8 cellular contexts compared by ENCODE assay signal in the genomic region with DNA sequence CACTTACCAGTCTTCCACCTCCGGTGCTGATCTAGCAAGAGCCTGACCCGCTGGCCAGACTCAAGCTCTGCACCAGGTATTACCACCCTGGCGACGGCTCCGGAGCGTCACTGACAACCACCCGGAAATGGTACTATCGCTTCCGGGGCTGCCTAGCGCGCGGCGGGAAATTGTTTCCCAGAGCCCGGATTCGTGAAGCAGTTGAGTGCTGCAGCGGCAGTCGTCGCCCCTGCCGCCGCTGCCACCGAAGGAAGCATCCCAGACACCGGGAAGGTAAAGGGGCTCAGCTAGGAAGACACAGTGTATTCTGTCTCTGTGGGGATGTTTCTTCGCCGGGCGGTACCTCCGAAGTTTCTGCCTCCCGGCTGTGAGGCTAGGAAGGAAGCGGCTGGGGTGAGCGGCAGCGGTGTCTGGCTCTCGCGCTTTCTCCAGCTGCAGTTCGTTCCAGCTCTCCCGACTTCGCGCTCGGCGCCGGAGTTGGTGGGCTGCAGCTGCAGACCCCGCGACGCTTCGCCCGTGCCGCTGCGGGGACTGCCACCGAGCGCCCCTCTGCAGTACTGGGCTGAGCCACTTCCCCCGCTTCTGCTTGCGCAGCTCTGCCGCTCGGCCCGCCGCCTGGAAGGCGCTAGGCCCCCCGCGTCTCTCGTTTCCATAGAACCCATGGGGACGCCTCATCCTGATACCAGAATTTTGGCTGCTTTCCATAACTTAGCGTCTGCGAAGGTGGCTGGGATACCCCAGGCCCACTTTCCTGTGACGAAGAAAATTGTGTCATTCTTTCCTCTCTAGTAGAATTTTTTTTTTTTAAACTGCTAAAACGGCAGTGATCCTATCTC. TPM values are rescaled to one million over a fixed set of nuclear protein-coding genes. Genes with fewer than 3 reads are reported as not detected.
DNase-seq lines count a peak whose midpoint lies in the region; ATAC-seq and TF ChIP-seq lines count a peak whose summit lies in the region.

A gene with protein sequence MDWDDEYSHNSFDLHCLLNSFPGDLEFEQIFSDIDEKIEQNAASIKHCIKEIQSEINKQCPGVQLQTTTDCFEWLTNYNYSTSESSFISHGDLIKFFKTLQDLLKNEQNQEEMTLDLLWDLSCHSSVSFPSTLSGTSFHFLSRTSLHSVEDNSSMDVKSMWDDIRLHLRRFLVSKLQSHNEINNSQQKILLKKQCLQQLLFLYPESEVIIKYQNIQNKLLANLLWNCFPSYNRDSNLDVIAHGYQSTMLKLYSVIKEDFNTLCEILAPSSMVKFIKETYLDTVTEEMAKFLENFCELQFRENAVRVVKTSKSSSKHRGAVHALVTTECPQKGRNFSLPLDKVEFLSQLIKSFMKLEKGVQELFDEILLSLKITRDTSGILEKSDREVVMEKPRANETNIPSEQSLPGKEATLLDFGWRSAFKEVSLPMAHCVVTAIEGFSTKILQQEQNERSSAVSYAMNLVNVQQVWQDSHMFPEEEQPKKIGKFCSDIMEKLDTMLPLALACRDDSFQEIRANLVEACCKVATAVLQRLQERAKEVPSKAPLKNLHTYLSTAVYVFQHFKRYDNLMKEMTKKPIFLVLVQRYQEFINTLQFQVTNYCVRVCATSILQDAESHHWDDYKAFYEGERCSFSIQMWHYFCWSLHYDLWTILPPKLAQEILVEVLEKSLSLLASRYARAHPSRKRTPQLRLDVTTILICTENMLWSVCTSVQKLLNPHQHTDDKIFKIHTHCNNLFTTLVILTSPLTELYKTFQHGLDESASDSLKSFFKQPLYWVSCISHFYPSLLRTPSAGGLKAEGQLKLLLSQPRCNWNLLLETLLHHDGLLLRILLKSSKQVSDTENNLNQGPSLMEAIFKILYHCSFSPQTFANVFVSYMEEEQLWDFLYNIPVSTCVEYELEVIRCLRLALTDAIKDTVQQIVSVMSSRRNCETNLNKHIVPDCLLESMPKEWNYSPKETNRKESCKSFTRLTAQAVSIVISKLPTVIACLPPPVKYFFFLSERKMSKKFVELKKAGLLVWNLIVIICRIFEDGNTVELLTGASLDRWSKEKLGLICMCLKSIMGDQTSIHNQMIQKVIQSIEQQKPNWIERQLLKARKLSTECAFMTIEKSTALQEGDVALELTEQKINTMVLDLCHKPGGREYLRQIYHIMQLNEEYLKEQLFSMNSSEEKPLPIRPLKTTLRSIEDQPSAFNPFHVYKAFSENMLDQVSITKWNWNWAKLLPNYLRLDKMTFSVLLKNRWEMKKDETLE (N-terminal part only) (minus strand): TSS at position 112 of the 836 bp plus-strand sequence. CDS start 81,478 bp downstream, outside the sequence.
A gene (plus strand): TSS at position 177 of the 836 bp plus-strand sequence. CDS start 10,142 bp downstream, outside the sequence.

- peak within 1 kb of the TSS; percentile 91 for H3K4me3 Mint-ChIP-seq in activated T-cell treated with anti-CD3 and anti-CD28 coated beads, Interleukin-2, amount 50 U/mL, for 24 hours

- H3K4ac ChIP-seq in IMR-90 (ENCODE audit: low read depth, low read length), result peak within 1 kb of the TSS; percentile 64

- H3K9me3 ChIP-seq in IMR-90 (ENCODE audit: control insufficient read depth, insufficient read depth, low read length) (no peaks in the 10 kb centered on the region), muscle layer of colon (ENCODE audit: low read length) (no peaks in the 10 kb centered on the region)

- H3K36me3 ChIP-seq in IMR-90 (ENCODE audit: control insufficient read depth, insufficient read depth, low read length), result no peaks in the 10 kb centered on the region
- H3K36me3 ChIP-seq in muscle layer of colon (ENCODE audit: insufficient read depth, low read length), result no peaks in the 10 kb centered on the region

- TF ChIP-seq POLR2A in IMR-90 (IDR thresholded peaks at IDR 0.05; ENCODE audit: low read depth, low read length), result no peak

- H2BK15ac ChIP-seq in IMR-90 (ENCODE audit: low read depth, low read length), result no peak within 1 kb of the TSS

- peak within 1 kb of the TSS; percentile 56 to 64 for H4K8ac ChIP-seq in IMR-90 (ENCODE audit: low read depth in 2 of 2, low read length in 2 of 2)

- H4K5ac ChIP-seq in IMR-90 (ENCODE audit: low read depth, low read length), result peak within 1 kb of the TSS; percentile 0; the same call in 1 of the 2 replicates

- TF ChIP-seq RAD21 in IMR-90 (IDR thresholded peaks at IDR 0.05; ENCODE audit: low read length), result no peak

- H3K4me3 ChIP-seq in IMR-90 (ENCODE audit: insufficient read depth, low read depth, low read length) (peak within 1 kb of the TSS; percentile 95), muscle layer of colon (ENCODE audit: low read depth in 1 of 2, low read length in 2 of 2) (peak within 1 kb of the TSS; percentile 38 to 93)

- H3K27me3 Mint-ChIP-seq in activated T-cell treated with anti-CD3 and anti-CD28 coated beads, Interleukin-2, amount 50 U/mL, for 24 hours, result no peaks in the 10 kb centered on the region

- no peak within 1 kb of the TSS for H2BK120ac ChIP-seq in IMR-90 (ENCODE audit: low read depth, low read length)

- peak within 1 kb of the TSS; percentile 35 for H2AK9ac ChIP-seq in IMR-90 (replicated peaks; ENCODE audit: low read depth, low read length, poor library complexity)

- H2BK20ac ChIP-seq in IMR-90 (ENCODE audit: low read depth, low read length), result no peak within 1 kb of the TSS

- H4K20me1 ChIP-seq in IMR-90 (ENCODE audit: insufficient read depth, low read length), result no peaks in the 10 kb centered on the region

- peak within 1 kb of the TSS; percentile 98 for H2AFZ ChIP-seq in IMR-90 (replicated peaks; ENCODE audit: low read length, poor library complexity)

- CTCF ChIA-PET in IMR-90 (lab: Yijun Ruan, JAX), result interaction anchor here (1.7 kb wide), 1 partner anchor 119 kb away, joined by 7 read pairs; no protein-coding TSS in a partner anchor

- in situ Hi-C loops in IMR-90 (cut with MboI; ENCODE audit: low sequenced_read_pairs), result no loop called here

- H3K9ac ChIP-seq in IMR-90 (ENCODE audit: low read depth, low read length) (peak within 1 kb of the TSS; percentile 76), muscle layer of colon (ENCODE audit: low read length) (peak within 1 kb of the TSS; percentile 47)

- 0% methylated on average over 29 of the region's 63 CpGs; no CpG with 5 or more reads in 1 of the 2 experiments for WGBS in IMR-90 (ENCODE audit: extremely low coverage in 2 of 2, insufficient read length in 1 of 2), 2 experiments

- H3K4me1 Mint-ChIP-seq in activated T-cell treated with anti-CD3 and anti-CD28 coated beads, Interleukin-2, amount 50 U/mL, for 24 hours (ENCODE audit: low read depth), result peaks cover 52% of the 10 kb centered on the region

- peaks cover 20% of the 10 kb centered on the region for H3K36me3 Mint-ChIP-seq in activated T-cell treated with anti-CD3 and anti-CD28 coated beads, Interleukin-2, amount 50 U/mL, for 24 hours (ENCODE audit: low read depth)

- peak within 1 kb of the TSS; percentile 99 for H3K27ac Mint-ChIP-seq in activated T-cell treated with anti-CD3 and anti-CD28 coated beads, Interleukin-2, amount 50 U/mL, for 24 hours

- dilution Hi-C loops in IMR-90 (cut with HindIII; ENCODE audit: low sequenced_read_pairs, unreplicated experiment), result no loop called here

- peak within 1 kb of the TSS; percentile 37 for H3K23ac ChIP-seq in IMR-90 (ENCODE audit: low read depth, low read length)

- peaks cover 0 to 25% of the 10 kb centered on the region in 2 experiments; a peak in 2 of 4 replicates for H3K79me1 ChIP-seq in IMR-90 (ENCODE audit: low read depth in 1 of 2, low read length in 2 of 2)

- peak within 1 kb of the TSS; percentile 34; the same call in 1 of the 2 replicates for H4K91ac ChIP-seq in IMR-90 (ENCODE audit: insufficient read depth, low read depth, low read length)

- no peak within 1 kb of the TSS for H2AK5ac ChIP-seq in IMR-90 (ENCODE audit: low read depth, low read length)

- POLR2A ChIA-PET in IMR-90 (lab: Charles Lee; ENCODE audit: unreplicated experiment), result no interaction called here

- H3K4me2 ChIP-seq in IMR-90 (ENCODE audit: low read depth, low read length), result peak within 1 kb of the TSS; percentile 92

- peak within 1 kb of the TSS; percentile 43 for H2BK5ac ChIP-seq in IMR-90 (ENCODE audit: low read depth, low read length, poor library complexity, severe bottlenecking)

- H3K14ac ChIP-seq in IMR-90 (replicated peaks; ENCODE audit: low read depth, low read length), result peak within 1 kb of the TSS; percentile 41

- no peak; the same call in 1 of the 2 replicates for TF ChIP-seq CTCF in IMR-90 (conservative IDR thresholded peaks at IDR 0.05; ENCODE audit: low read depth, low read length)

- peak within 1 kb of the TSS; percentile 64 for H3K27ac ChIP-seq in IMR-90 (ENCODE audit: insufficient read depth, low read length)
- H3K27ac ChIP-seq in muscle layer of colon (ENCODE audit: low read depth, low read length), result peak within 1 kb of the TSS; percentile 50

- no peaks in the 10 kb centered on the region for H3K9me3 Mint-ChIP-seq in activated T-cell treated with anti-CD3 and anti-CD28 coated beads, Interleukin-2, amount 50 U/mL, for 24 hours

- DNase-seq in DMS153 (lab: John Stamatoyannopoulos, UW) (peak; percentile 36), IMR-90 (peak; percentile 84), OCI-M2 (lab: John Stamatoyannopoulos, UW; ENCODE audit: unreplicated experiment) (peak; percentile 55)
- peak; percentile 91 for DNase-seq in activated T-cell treated with anti-CD3 and anti-CD28 coated beads, Interleukin-2, amount 50 U/mL, for 24 hours
- DNase-seq in stimulated activated CD8-positive, alpha-beta memory T cell treated with anti-CD3 and anti-CD28 coated beads, Interleukin-7, amount 100 ng/mL, for 1 hour (ENCODE audit: low read depth in 2 of 2), result peak; percentile 70 to 71

- intact Hi-C loops in IMR-90 (cut with micrococcal nuclease), result loop anchor here (2.0 to 10.0 kb wide), 4 partner anchors 74 to 1014 kb away; no protein-coding TSS in a partner anchor

- peak; percentile 97 for ATAC-seq in GM21529 (IDR thresholded peaks at IDR 0.05; ENCODE audit: unreplicated experiment)
- peak; percentile 90 for ATAC-seq in IMR-90 (ENCODE audit: low read depth)
- peak; percentile 99 for ATAC-seq in esophagus mucosa

- H3K9me1 ChIP-seq in IMR-90 (ENCODE audit: insufficient read depth, low read length), result no peaks in the 10 kb centered on the region

- H3K4me1 ChIP-seq in IMR-90 (ENCODE audit: control insufficient read depth, insufficient read depth, low read length), result no peaks in the 10 kb centered on the region
- H3K4me1 ChIP-seq in muscle layer of colon (ENCODE audit: insufficient read depth, low read length), result peaks cover 16% of the 10 kb centered on the region

- no TSS peak for BruUV-seq in IMR-90 (replicated peaks; lab: Mats Ljungman, UMichigan)

- peak within 1 kb of the TSS; percentile 68; the same call in 1 of the 2 replicates for H3K56ac ChIP-seq in IMR-90 (ENCODE audit: extremely low read depth, insufficient read depth, low read length)

- H3K18ac ChIP-seq in IMR-90 (ENCODE audit: low read depth, low read length), result no peak within 1 kb of the TSS

- H3K27me3 ChIP-seq in IMR-90 (ENCODE audit: control insufficient read depth, insufficient read depth, low read length) (no peaks in the 10 kb centered on the region), muscle layer of colon (ENCODE audit: control insufficient read depth in 1 of 2, insufficient read depth in 2 of 2, low read length in 2 of 2) (no peaks in the 10 kb centered on the region)

RNA-seq across cellular contexts. Expression of the first gene that starts in this region (rescaled TPM):
- total RNA-seq in IMR-90 (2012; rRNA removed) (1.8 and 3.9 TPM in 2 replicates), esophagus mucosa (2.2 TPM)
- polyA plus RNA-seq in IMR-90 (2012; rRNA removed), result 0.20 and 0.46 TPM in 2 replicates
- polyA plus RNA-seq in IMR-90 (2012; cell fraction: cytosol; rRNA removed), result 0.03 TPM in 2 replicates
- 0.02 and 0.36 TPM in 2 replicates for polyA plus RNA-seq in IMR-90 (2012; cell fraction: nucleus; rRNA removed; ENCODE audit: low replicate concordance)

RNA-seq across cellular contexts. Expression of the second gene that starts in this region (rescaled TPM):
- total RNA-seq in IMR-90 (2012; rRNA removed) (3.4 and 7.5 TPM in 2 replicates), esophagus mucosa (5.0 TPM)
- 1.7 and 1.9 TPM in 2 replicates for polyA plus RNA-seq in IMR-90 (2012; rRNA removed)
- polyA plus RNA-seq in IMR-90 (2012; cell fraction: cytosol; rRNA removed), result 0.20 and 0.31 TPM in 2 replicates
- 0.35 and 3.0 TPM in 2 replicates for polyA plus RNA-seq in IMR-90 (2012; cell fraction: nucleus; rRNA removed; ENCODE audit: low replicate concordance)

Comparison
In these comparisons a context has a peak if more than half of its experiments do, and no peak if none do; other contexts are left out.
1. Peak in every context shown above with its lines: DNase-seq, ATAC-seq, H3K4me3 ChIP-seq and H3K27ac ChIP-seq.
2. DNase-seq: peak in every context shown above with its lines; median percentile 91 in activated T-cell treated with anti-CD3 and anti-CD28 coated beads, Interleukin-2, amount 50 U/mL, for 24 hours; 84 in IMR-90; 70 in stimulated activated CD8-positive, alpha-beta memory T cell treated with anti-CD3 and anti-CD28 coated beads, Interleukin-7, amount 100 ng/mL, for 1 hour; 55 in OCI-M2; 36 in DMS153.